27 cellular contexts compared by ENCODE assay signal in the genomic region with DNA sequence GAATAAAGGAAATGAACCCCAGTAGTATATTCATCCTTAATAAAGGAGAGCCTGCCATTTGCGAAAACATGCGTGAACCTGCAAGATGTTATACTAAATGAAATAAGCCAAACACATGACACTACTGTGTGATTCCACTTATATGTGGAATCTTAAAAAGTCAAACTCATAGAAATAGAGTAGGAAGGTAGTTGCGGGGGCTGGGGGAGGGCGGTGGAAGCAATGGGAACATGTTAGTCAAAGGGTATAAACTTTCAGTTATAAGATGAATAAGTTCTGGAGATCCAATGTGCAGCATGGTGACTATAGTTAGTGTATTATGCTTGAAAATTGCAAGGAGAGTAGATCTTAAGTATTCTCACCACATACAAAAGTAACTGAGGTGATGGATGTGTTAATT.
DNase-seq lines count a peak whose midpoint lies in the region; ATAC-seq, FAIRE-seq and TF ChIP-seq lines count a peak whose summit lies in the region.
"Had no signal": no experiment of that assay in that cellular context is flagged by ENCODE, and none has a peak within 500 bp of the region (broad histone marks: within the 10 kb centered on the region; RNA-seq: fewer than 3 reads in every experiment).

No MANE protein-coding gene starts in this region.

- H3K27me3 Mint-ChIP-seq in astrocyte (ENCODE audit: low read depth, unreplicated experiment) (no peaks in the 10 kb centered on the region), progenitor cell of endocrine pancreas (no peaks in the 10 kb centered on the region)
- H3K27me3 Mint-ChIP-seq: CD4-positive, alpha-beta memory T cell; CD4-positive, CD25-positive, alpha-beta regulatory T cell had no signal

- H3K36me3 Mint-ChIP-seq in astrocyte (ENCODE audit: low read depth, unreplicated experiment), result no peaks in the 10 kb centered on the region
- H3K36me3 Mint-ChIP-seq in progenitor cell of endocrine pancreas (ENCODE audit: insufficient read depth), result no peaks in the 10 kb centered on the region
- H3K36me3 Mint-ChIP-seq: CD14-positive monocyte; CD4-positive, alpha-beta memory T cell; CD4-positive, CD25-positive, alpha-beta regulatory T cell; CD8-positive, alpha-beta memory T cell had no signal

- H4K20me1 ChIP-seq in astrocyte (ENCODE audit: insufficient read depth, low read length), result no peaks in the 10 kb centered on the region
- H4K20me1 ChIP-seq: BLaER1 had no signal

- DNase-seq in astrocyte (ENCODE audit: low read depth) (no peak), head of caudate nucleus (peak in 39 of 42 donors; percentile 12 to 81 (median 48)), progenitor cell of endocrine pancreas (ENCODE audit: low spot score, unreplicated experiment) (no peak), NCI-H2196 treated with DMSO at 0.1 percent for 48 hours (lab: John Stamatoyannopoulos, UW; ENCODE audit: unreplicated experiment) (no peak), esophagus muscularis mucosa (ENCODE audit: extremely low spot score) (no peak)
- no peak for DNase-seq in activated CD4-positive, alpha-beta T cell treated with anti-CD3 and anti-CD28 coated beads for 48 hours
- DNase-seq: 8988T; ACHN; BE2C; C1 segment of cervical spinal cord; CD4-positive, alpha-beta memory T cell; CD4-positive, CD25-positive, alpha-beta regulatory T cell; CD8-positive, alpha-beta memory T cell; COR-L47; DMS 273 treated with DMSO at 0.1 percent for 48 hours; DMS53; DMS79; DND-41; EL; GDM1 had no signal

- H3K36me3 ChIP-seq in astrocyte (ENCODE audit: insufficient read depth, low read length) (no peaks in the 10 kb centered on the region), esophagus muscularis mucosa (no peaks in the 10 kb centered on the region)
- H3K36me3 ChIP-seq: BE2C, BLaER1 had no signal

- H3K27ac Mint-ChIP-seq in astrocyte (ENCODE audit: unreplicated experiment) (peak overlapping the region; percentile 8), progenitor cell of endocrine pancreas (peak overlapping the region; percentile 9)
- H3K27ac Mint-ChIP-seq: CD14-positive monocyte; CD4-positive, alpha-beta memory T cell; CD4-positive, CD25-positive, alpha-beta regulatory T cell; CD8-positive, alpha-beta memory T cell had no signal

- no peak for ATAC-seq in GM18502 (IDR thresholded peaks at IDR 0.05; ENCODE audit: poor library complexity, unreplicated experiment)
- ATAC-seq: GM12878 had no signal

- 97% methylated on average over 4 of the region's 4 CpGs for WGBS in esophagus muscularis mucosa

- no peak for TF ChIP-seq POLR2A in esophagus muscularis mucosa (IDR thresholded peaks at IDR 0.05; ENCODE audit: low read depth)

- no peak overlapping the region for H3K9ac ChIP-seq in astrocyte (ENCODE audit: low read length)
- H3K9ac ChIP-seq: BLaER1 had no signal

- no peaks in the 10 kb centered on the region for H3K79me2 ChIP-seq in astrocyte (ENCODE audit: insufficient read depth, low read length)

- FAIRE-seq in astrocyte (lab: Jason Lieb, UNC), result no peak
- FAIRE-seq: A204.1, GM12878, GM12892, GM19239 had no signal

- intact Hi-C loops in head of caudate nucleus (cut with DNase I) (no loop called here), esophagus muscularis mucosa (cut with DNase I) (no loop called here)

- H3K9me3 ChIP-seq in astrocyte (ENCODE audit: insufficient read depth, low read depth, low read length) (no peaks in the 10 kb centered on the region), esophagus muscularis mucosa (no peaks in the 10 kb centered on the region)
- H3K9me3 ChIP-seq: BE2C, BLaER1 had no signal

- TF ChIP-seq EP300 in esophagus muscularis mucosa (IDR thresholded peaks at IDR 0.05), result no peak

- H3K27me3 ChIP-seq in astrocyte (ENCODE audit: insufficient read depth, low read length) (no peaks in the 10 kb centered on the region), esophagus muscularis mucosa (no peaks in the 10 kb centered on the region)
- H3K27me3 ChIP-seq: BE2C, BLaER1 had no signal

- no peak overlapping the region for H2AFZ ChIP-seq in astrocyte (ENCODE audit: low read depth, low read length)

- H3K9me3 Mint-ChIP-seq in astrocyte (ENCODE audit: unreplicated experiment) (no peaks in the 10 kb centered on the region), progenitor cell of endocrine pancreas (ENCODE audit: low read depth) (no peaks in the 10 kb centered on the region)
- H3K9me3 Mint-ChIP-seq: CD14-positive monocyte; CD4-positive, alpha-beta memory T cell; CD4-positive, CD25-positive, alpha-beta regulatory T cell; CD8-positive, alpha-beta memory T cell had no signal

- H3K4me1 ChIP-seq in astrocyte (ENCODE audit: insufficient read depth, low read length) (no peaks in the 10 kb centered on the region), esophagus muscularis mucosa (peaks cover 0 to 4% (median 0%) of the 10 kb centered on the region in 4 donors)
- H3K4me1 ChIP-seq: BE2C, BLaER1 had no signal

- TF ChIP-seq CTCF in astrocyte (IDR thresholded peaks at IDR 0.05; ENCODE audit: insufficient read depth, low read depth, low read length), result no peak
- TF ChIP-seq CTCF in progenitor cell of endocrine pancreas (IDR thresholded peaks at IDR 0.05; ENCODE audit: unreplicated experiment), result no peak
- TF ChIP-seq CTCF in esophagus muscularis mucosa (IDR thresholded peaks at IDR 0.05), result no peak

- H3K4me3 ChIP-seq in astrocyte (ENCODE audit: insufficient read depth, low read depth, low read length) (no peak overlapping the region), esophagus muscularis mucosa (no peak overlapping the region)
- H3K4me3 ChIP-seq: BLaER1, GM12878 had no signal

- H3K4me3 Mint-ChIP-seq in astrocyte (ENCODE audit: unreplicated experiment) (no peak overlapping the region), progenitor cell of endocrine pancreas (ENCODE audit: low read depth) (no peak overlapping the region)
- H3K4me3 Mint-ChIP-seq: CD14-positive monocyte; CD4-positive, alpha-beta memory T cell; CD4-positive, CD25-positive, alpha-beta regulatory T cell; CD8-positive, alpha-beta memory T cell had no signal

- H3K27ac ChIP-seq in astrocyte (ENCODE audit: low read depth, low read length) (no peak overlapping the region), esophagus muscularis mucosa (replicated peaks in 1 of 4) (no peak overlapping the region)
- H3K27ac ChIP-seq: BLaER1 had no signal

- no peak overlapping the region for H3K4me2 ChIP-seq in astrocyte (ENCODE audit: low read length)
- H3K4me2 ChIP-seq: BLaER1 had no signal

- H3K4me1 Mint-ChIP-seq in astrocyte (ENCODE audit: low read depth, unreplicated experiment) (peaks cover 16% of the 10 kb centered on the region), progenitor cell of endocrine pancreas (ENCODE audit: low read depth) (peaks cover 20% of the 10 kb centered on the region)
- H3K4me1 Mint-ChIP-seq: CD4-positive, alpha-beta memory T cell; CD4-positive, CD25-positive, alpha-beta regulatory T cell; CD8-positive, alpha-beta memory T cell had no signal

Comparison
In these comparisons a context has a peak if more than half of its experiments do, and no peak if none do; other contexts are left out.
1. DNase-seq: peak in head of caudate nucleus (39 of 42); none in astrocyte (single experiment), progenitor cell of endocrine pancreas (single experiment), NCI-H2196 treated with DMSO at 0.1 percent for 48 hours (single experiment), esophagus muscularis mucosa (single experiment) and activated CD4-positive, alpha-beta T cell treated with anti-CD3 and anti-CD28 coated beads for 48 hours (single experiment).